Comparison of ENCODE assay signal across 10 cellular contexts in the genomic region with DNA sequence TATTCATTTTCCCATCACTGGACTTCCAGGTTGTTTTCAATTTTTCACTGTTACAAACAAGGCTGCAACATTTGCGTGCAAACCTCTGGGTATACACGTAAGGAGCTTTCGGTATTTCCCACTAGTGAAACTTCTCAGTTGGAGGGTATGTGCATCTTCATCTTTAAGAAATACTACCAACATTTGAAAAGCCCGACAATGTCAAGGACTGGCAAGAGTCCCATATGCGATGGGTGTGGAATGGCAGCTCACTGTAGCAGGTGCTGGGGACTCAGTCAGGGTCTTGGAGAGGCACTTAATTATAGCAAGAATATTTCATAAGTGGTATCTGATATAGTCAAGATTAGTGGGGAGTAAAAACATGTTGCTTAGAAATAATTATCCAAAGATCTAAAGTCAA. TPM values are rescaled to one million over a fixed set of nuclear protein-coding genes. Genes with fewer than 3 reads are reported as not detected.
A peak's percentile ranks its signal among the peaks of the same experiment; 100 is the strongest.
DNase-seq lines count a peak whose midpoint lies in the region; ATAC-seq and TF ChIP-seq lines count a peak whose summit lies in the region.
"Had no signal": no experiment of that assay in that cellular context is flagged by ENCODE, and none has a peak within 500 bp of the region (broad histone marks: within the 10 kb centered on the region; RNA-seq: fewer than 3 reads in every experiment).

No MANE protein-coding gene starts in this region.

- H3K9ac ChIP-seq in neural progenitor cell = no peak overlapping the region

- H3K4me1 ChIP-seq in neural progenitor cell (no peaks in the 10 kb centered on the region), tibial artery (peaks cover 0 to 5% (median 2%) of the 10 kb centered on the region in 4 donors)

- no peak for ATAC-seq in activated T-helper 17 cell treated with anti-CD3 and anti-CD28 coated beads, Interleukin-2, amount 50 U/mL, for 72 hours (replicated peaks)

- TF ChIP-seq CTCF in neural progenitor cell (IDR thresholded peaks at IDR 0.05) (no peak), tibial artery (IDR thresholded peaks at IDR 0.05) (no peak)

- H3K79me2 ChIP-seq in neural progenitor cell (ENCODE audit: low read depth) = no peaks in the 10 kb centered on the region

- peaks cover 5% of the 10 kb centered on the region for H3K27me3 Mint-ChIP-seq in activated naive CD4-positive, alpha-beta T cell treated with anti-CD3 and anti-CD28 coated beads, Interleukin-2, amount 50 U/mL, for 24 hours
- peaks cover 10% of the 10 kb centered on the region for H3K27me3 Mint-ChIP-seq in activated T-helper 17 cell treated with anti-CD3 and anti-CD28 coated beads, Interleukin-2, amount 50 U/mL, for 72 hours
- peaks cover 7 to 17% (median 14%) of the 10 kb centered on the region in 3 donors for H3K27me3 Mint-ChIP-seq in immature natural killer cell (ENCODE audit: low read depth in 3 of 3)
- peaks cover 20% of the 10 kb centered on the region for H3K27me3 Mint-ChIP-seq in neural progenitor cell (ENCODE audit: insufficient read depth, low read depth)

- H3K4me1 Mint-ChIP-seq in activated naive CD4-positive, alpha-beta T cell treated with anti-CD3 and anti-CD28 coated beads, Interleukin-2, amount 50 U/mL, for 24 hours = peaks cover 31% of the 10 kb centered on the region
- H3K4me1 Mint-ChIP-seq in activated T-helper 17 cell treated with anti-CD3 and anti-CD28 coated beads, Interleukin-2, amount 50 U/mL, for 72 hours = peaks cover 10% of the 10 kb centered on the region
- peaks cover 8 to 14% of the 10 kb centered on the region in 2 donors for H3K4me1 Mint-ChIP-seq in immature natural killer cell
- peaks cover 8% of the 10 kb centered on the region for H3K4me1 Mint-ChIP-seq in neural progenitor cell

- peaks cover 34% of the 10 kb centered on the region for H3K27me3 ChIP-seq in neural progenitor cell
- H3K27me3 ChIP-seq in tibial artery = peaks cover 0 to 40% of the 10 kb centered on the region in 2 donors

- H3K9me3 ChIP-seq in neural progenitor cell (ENCODE audit: low read depth) (no peaks in the 10 kb centered on the region), tibial artery (no peaks in the 10 kb centered on the region)

- H3K9me3 Mint-ChIP-seq in activated naive CD4-positive, alpha-beta T cell treated with anti-CD3 and anti-CD28 coated beads, Interleukin-2, amount 50 U/mL, for 24 hours = no peaks in the 10 kb centered on the region
- no peaks in the 10 kb centered on the region for H3K9me3 Mint-ChIP-seq in activated T-helper 17 cell treated with anti-CD3 and anti-CD28 coated beads, Interleukin-2, amount 50 U/mL, for 72 hours
- H3K9me3 Mint-ChIP-seq in immature natural killer cell (no peaks in the 10 kb centered on the region), neural progenitor cell (peaks cover 5% of the 10 kb centered on the region)

- peaks cover 1% of the 10 kb centered on the region for H3K36me3 Mint-ChIP-seq in activated naive CD4-positive, alpha-beta T cell treated with anti-CD3 and anti-CD28 coated beads, Interleukin-2, amount 50 U/mL, for 24 hours
- no peaks in the 10 kb centered on the region for H3K36me3 Mint-ChIP-seq in activated T-helper 17 cell treated with anti-CD3 and anti-CD28 coated beads, Interleukin-2, amount 50 U/mL, for 72 hours (ENCODE audit: low read depth)
- peaks cover 0 to 4% (median 0%) of the 10 kb centered on the region in 3 donors for H3K36me3 Mint-ChIP-seq in immature natural killer cell
- H3K36me3 Mint-ChIP-seq in neural progenitor cell = no peaks in the 10 kb centered on the region
- H3K36me3 Mint-ChIP-seq: CD14-positive monocyte had no signal

- no peaks in the 10 kb centered on the region for H4K20me1 ChIP-seq in neural progenitor cell (ENCODE audit: low read depth)

- DNase-seq in activated naive CD4-positive, alpha-beta T cell treated with anti-CD3 and anti-CD28 coated beads, Interleukin-2, amount 50 U/mL, for 16 hours = no peak
- DNase-seq in immature natural killer cell (no peak), neural progenitor cell (ENCODE audit: low spot score) (peak; percentile 0), NCI-H446 treated with DMSO at 0.1 percent for 48 hours (lab: John Stamatoyannopoulos, UW) (no peak), tibial artery (no peak)
- no peak for DNase-seq in stimulated activated CD4-positive, alpha-beta T cell treated with anti-CD3 and anti-CD28 coated beads, Interleukin-4, amount 100 ng/mL, for 4 hours
- DNase-seq: DMS53 had no signal

- no peak overlapping the region for H3K27ac Mint-ChIP-seq in activated naive CD4-positive, alpha-beta T cell treated with anti-CD3 and anti-CD28 coated beads, Interleukin-2, amount 50 U/mL, for 24 hours
- H3K27ac Mint-ChIP-seq in activated T-helper 17 cell treated with anti-CD3 and anti-CD28 coated beads, Interleukin-2, amount 50 U/mL, for 72 hours = no peak overlapping the region
- H3K27ac Mint-ChIP-seq in immature natural killer cell (no peak overlapping the region), neural progenitor cell (no peak overlapping the region)
- H3K27ac Mint-ChIP-seq: CD14-positive monocyte had no signal

- no peaks in the 10 kb centered on the region for H3F3A ChIP-seq in neural progenitor cell (ENCODE audit: low read depth)

- peak overlapping the region; percentile 49 for H3K4me3 Mint-ChIP-seq in activated naive CD4-positive, alpha-beta T cell treated with anti-CD3 and anti-CD28 coated beads, Interleukin-2, amount 50 U/mL, for 24 hours
- H3K4me3 Mint-ChIP-seq in activated T-helper 17 cell treated with anti-CD3 and anti-CD28 coated beads, Interleukin-2, amount 50 U/mL, for 72 hours = peak overlapping the region; percentile 81
- peak overlapping the region in 4 of 5 donors; percentile 48 to 83 (median 60) for H3K4me3 Mint-ChIP-seq in immature natural killer cell
- peak overlapping the region; percentile 39 for H3K4me3 Mint-ChIP-seq in neural progenitor cell

- no peak overlapping the region for H3K27ac ChIP-seq in neural progenitor cell
- H3K27ac ChIP-seq in tibial artery = no peak overlapping the region

- no peak overlapping the region for H2AFZ ChIP-seq in neural progenitor cell (replicated peaks)

- no peak overlapping the region for H3K4me3 ChIP-seq in neural progenitor cell
- H3K4me3 ChIP-seq in tibial artery = no peak overlapping the region

- intact Hi-C loops in tibial artery (cut with DNase I; ENCODE audit: low total_unique reads) = loop anchor here (5.0 kb wide), 1 partner anchor 169 kb away; no protein-coding TSS in a partner anchor

- H3K36me3 ChIP-seq in neural progenitor cell = no peaks in the 10 kb centered on the region
- no peaks in the 10 kb centered on the region for H3K36me3 ChIP-seq in tibial artery

- no peak overlapping the region for H3K4me2 ChIP-seq in neural progenitor cell

RNA-seq across cellular contexts. Expression of gene HLA-B, which starts 8.9 kb away (rescaled TPM):
- 1,000 to 10,000 TPM; 3,089 to 4,180 TPM for total RNA-seq in activated T-helper 17 cell treated with anti-CD3 and anti-CD28 coated beads, Interleukin-2, amount 50 U/mL, for 72 hours
- over 10,000 TPM in 2 of 3 donors, 1,000 to 10,000 TPM in 1; 9,643 to 11,927 (median 10,594) TPM for polyA plus RNA-seq in immature natural killer cell
- 16.2 and 21.8 TPM in 2 replicates for total RNA-seq in neural progenitor cell (ENCODE audit: low replicate concordance)

RNA-seq across cellular contexts. Expression of gene MICA, which starts 37.5 kb away (rescaled TPM):
- total RNA-seq in activated T-helper 17 cell treated with anti-CD3 and anti-CD28 coated beads, Interleukin-2, amount 50 U/mL, for 72 hours = 10 to 100 TPM; 11.6 to 16.2 TPM
- 1 to 10 TPM; 5.7 to 6.9 (median 6.4) TPM for polyA plus RNA-seq in immature natural killer cell
- 15.0 and 21.4 TPM in 2 replicates for total RNA-seq in neural progenitor cell (ENCODE audit: low replicate concordance)

Comparison
In these comparisons a context has a peak if more than half of its experiments do, and no peak if none do; other contexts are left out.
1. RNA of gene HLA-B, which starts 8.9 kb away (total RNA-seq): 3,089 to 4,180 TPM in activated T-helper 17 cell treated with anti-CD3 and anti-CD28 coated beads, Interleukin-2, amount 50 U/mL, for 72 hours; 16.2 to 21.8 TPM in neural progenitor cell; every median in the first group is over 100 times any median in the second.
2. Peak in every context shown above with its lines, with median percentiles within 50 percentile points of each other: H3K4me3 Mint-ChIP-seq.